16 cellular contexts compared by ENCODE assay signal in the genomic region with DNA sequence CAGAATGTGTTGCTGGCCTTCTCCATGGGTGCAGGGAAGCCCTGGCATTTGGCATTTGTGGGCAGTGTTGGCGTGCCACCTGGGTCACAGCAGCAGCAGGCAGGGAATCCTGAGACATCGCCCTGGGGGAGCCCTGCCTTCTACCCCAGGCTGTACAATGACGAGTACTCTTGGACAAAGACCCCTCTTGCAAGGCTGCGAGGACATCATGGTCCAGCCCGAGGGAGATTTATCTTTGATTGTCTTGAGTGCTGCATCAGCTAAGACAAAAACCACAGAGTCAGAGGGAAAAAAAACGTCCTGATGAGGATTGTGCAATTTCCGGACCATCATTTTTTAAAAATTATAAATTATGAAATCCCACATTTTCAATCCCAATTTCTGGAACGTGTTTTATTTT. TPM values are rescaled to one million over a fixed set of nuclear protein-coding genes. Genes with fewer than 3 reads are reported as not detected.
DNase-seq lines count a peak whose midpoint lies in the region; ATAC-seq and TF ChIP-seq lines count a peak whose summit lies in the region.
"Had no signal": no experiment of that assay in that cellular context is flagged by ENCODE, and none has a peak within 500 bp of the region (broad histone marks: within the 10 kb centered on the region; RNA-seq: fewer than 3 reads in every experiment).

No MANE protein-coding gene starts in this region.

- TF ChIP-seq EP300 in gastroesophageal sphincter (IDR thresholded peaks at IDR 0.05): peak; percentile 51

- H3K9me3 ChIP-seq in gastroesophageal sphincter (no peaks in the 10 kb centered on the region), aorta (ENCODE audit: control insufficient read depth, low read length) (no peaks in the 10 kb centered on the region)
- H3K9me3 ChIP-seq: HAP-1 had no signal

- intact Hi-C loops in Right ventricle myocardium inferior (cut with DNase I) (no loop called here), cardiac septum (cut with DNase I) (no loop called here), sciatic nerve (cut with DNase I) (no loop called here), aorta (cut with DNase I) (no loop called here)

- H3K36me3 ChIP-seq in gastroesophageal sphincter: no peaks in the 10 kb centered on the region
- no peaks in the 10 kb centered on the region for H3K36me3 ChIP-seq in aorta (ENCODE audit: control insufficient read depth in 1 of 2, insufficient read depth in 2 of 2, low read length in 1 of 2)
- H3K36me3 ChIP-seq: HAP-1 had no signal

- no peaks in the 10 kb centered on the region for H3K27me3 ChIP-seq in gastroesophageal sphincter
- no peaks in the 10 kb centered on the region for H3K27me3 ChIP-seq in aorta (ENCODE audit: control insufficient read depth in 1 of 2, insufficient read depth in 2 of 2, low read length in 1 of 2)

- 38 to 52% methylated on average over 2 to 8 of the region's 8 CpGs for WGBS in gastroesophageal sphincter (ENCODE audit: low coverage in 1 of 2), 2 donors
- WGBS in aorta, 2 donors: 82 to 88% methylated on average over 8 of the region's 8 CpGs

- no peak for TF ChIP-seq CTCF in gastroesophageal sphincter (IDR thresholded peaks at IDR 0.05)

- ATAC-seq in Right ventricle myocardium inferior: peak; percentile 18
- ATAC-seq in gastroesophageal sphincter: no peak
- peak; percentile 40 for ATAC-seq in sciatic nerve
- ATAC-seq in aorta (ENCODE audit: low FRiP score): peak; percentile 20
- ATAC-seq in HG03520 (IDR thresholded peaks at IDR 0.05; ENCODE audit: unreplicated experiment): no peak
- no peak for ATAC-seq in HG03521 (IDR thresholded peaks at IDR 0.05; ENCODE audit: unreplicated experiment)
- ATAC-seq: stimulated activated effector memory CD8-positive, alpha-beta T cell treated with anti-CD3 and anti-CD28 coated beads, Interleukin-12 subunit alpha, Interleukin-12 subunit beta, amount 100 ng/mL, for 72 hours had no signal

- DNase-seq in Right ventricle myocardium inferior (ENCODE audit: missing footprints): peak; percentile 59
- no peak for DNase-seq in cardiac septum (ENCODE audit: low spot score)
- no peak for DNase-seq in sciatic nerve (ENCODE audit: low spot score)
- peak in 1 of 2 donors; percentile 75 for DNase-seq in aorta
- DNase-seq in caudate nucleus (lab: John Stamatoyannopoulos, UW): no peak
- DNase-seq: activated CD4-positive, alpha-beta memory T cell treated with anti-CD3 and anti-CD28 coated beads for 36 hours; anterior cingulate cortex; Calu3; kidney; NCI-H2171 treated with DMSO at 0.1 percent for 48 hours; stimulated activated CD4-positive, alpha-beta T cell treated with anti-CD3 and anti-CD28 coated beads, Interleukin-4, amount 100 ng/mL, for 24 hours had no signal

- TF ChIP-seq POLR2A in gastroesophageal sphincter (IDR thresholded peaks at IDR 0.05): no peak

- H3K4me1 ChIP-seq in gastroesophageal sphincter: peaks cover 9 to 93% (median 45%) of the 10 kb centered on the region in 3 donors
- H3K4me1 ChIP-seq in aorta (ENCODE audit: control insufficient read depth in 1 of 2, insufficient read depth in 2 of 2, low read length in 2 of 2): no peaks in the 10 kb centered on the region

- H3K27ac ChIP-seq in gastroesophageal sphincter (peak overlapping the region; percentile 92 to 99 (median 97)), aorta (ENCODE audit: low read depth in 1 of 2, low read length in 2 of 2) (no peak overlapping the region), caudate nucleus (ENCODE audit: low read depth, low read length) (no peak overlapping the region)

- H3K4me3 ChIP-seq in gastroesophageal sphincter: peak overlapping the region in 1 of 2 donors; percentile 86
- no peak overlapping the region for H3K4me3 ChIP-seq in aorta (ENCODE audit: low read length in 2 of 2)
- H3K4me3 ChIP-seq: HAP-1 had no signal

RNA-seq across cellular contexts. Expression of a gene that starts 3.7 kb away (rescaled TPM):
- total RNA-seq in Right ventricle myocardium inferior (38.1 TPM), cardiac septum (16.3 TPM), gastroesophageal sphincter (100 to 1,000 TPM; 174 to 411 (median 219) TPM), sciatic nerve (118 TPM), aorta (100 to 1,000 TPM; 108 to 192 TPM)
- polyA plus RNA-seq in aorta: 10 to 100 TPM in 1 of 2 donors, 1 to 10 TPM in 1; 8.9 to 33.3 TPM

Comparison
In these comparisons a context has a peak if more than half of its experiments do, and no peak if none do; other contexts are left out.
1. ATAC-seq: peak in Right ventricle myocardium inferior (single experiment), sciatic nerve (single experiment) and aorta (single experiment); none in gastroesophageal sphincter (single experiment), HG03520 (single experiment) and HG03521 (single experiment).
2. H3K27ac ChIP-seq: peak in gastroesophageal sphincter (4 of 4); none in aorta (0 of 2) and caudate nucleus (single experiment).